ENCODE assay signal across 11 cellular contexts in genomic region chr22:23789121-23789520, GRCh38. TPM values are rescaled to one million over a fixed set of nuclear protein-coding genes. Genes with fewer than 3 reads are reported as not detected.
DNase-seq lines count a peak whose midpoint lies in the region; ATAC-seq and TF ChIP-seq lines count a peak whose summit lies in the region.
"Had no signal": no experiment of that assay in that cellular context is flagged by ENCODE, and none has a peak within 500 bp of the region (broad histone marks: within the 10 kb centered on the region; RNA-seq: fewer than 3 reads in every experiment).

No MANE protein-coding gene starts in this region.

- ATAC-seq in left colon: no peak

- no peak overlapping the region for H3K4me3 ChIP-seq in BLaER1
- no peak overlapping the region for H3K4me3 ChIP-seq in OCI-LY1 (ENCODE audit: low read depth, low read length, poor library complexity, severe bottlenecking)
- H3K4me3 ChIP-seq in mesodermal cell (ENCODE audit: extremely low read depth, insufficient read depth, low read length, poor library complexity, severe bottlenecking): peak overlapping the region; percentile 11
- H3K4me3 ChIP-seq: HAP-1 had no signal

- H3K36me3 ChIP-seq in BLaER1 (peaks cover 59% of the 10 kb centered on the region), OCI-LY1 (ENCODE audit: insufficient read depth, low read length) (peaks cover 30% of the 10 kb centered on the region), mesodermal cell (ENCODE audit: control insufficient read depth, insufficient read depth, low read length) (peaks cover 53% of the 10 kb centered on the region)

- H3K4me1 ChIP-seq in BLaER1: peaks cover 82% of the 10 kb centered on the region
- H3K4me1 ChIP-seq in OCI-LY1 (ENCODE audit: insufficient read depth, low read length, severe bottlenecking): peaks cover 34% of the 10 kb centered on the region
- peaks cover 11% of the 10 kb centered on the region for H3K4me1 ChIP-seq in mesodermal cell (ENCODE audit: control insufficient read depth, insufficient read depth, low read length, poor library complexity, severe bottlenecking)

- no peaks in the 10 kb centered on the region for H3K9me3 ChIP-seq in BLaER1
- no peaks in the 10 kb centered on the region for H3K9me3 ChIP-seq in OCI-LY1 (ENCODE audit: low read length)
- no peaks in the 10 kb centered on the region for H3K9me3 ChIP-seq in mesodermal cell (ENCODE audit: control insufficient read depth, low read length)
- H3K9me3 ChIP-seq: HAP-1 had no signal

- H3K9ac ChIP-seq in BLaER1 (peak overlapping the region; percentile 50; the same call in 1 of the 2 replicates), OCI-LY1 (ENCODE audit: low read length) (no peak overlapping the region)

- intact Hi-C loops in left colon (cut with DNase I, micrococcal nuclease): no loop called here

- no peaks in the 10 kb centered on the region for H3K9me3 Mint-ChIP-seq in activated CD4-positive, alpha-beta memory T cell treated with anti-CD3 and anti-CD28 coated beads, Interleukin-2, amount 10 ng/mL, durations not matched to agents 7 days and 5 days

- TF ChIP-seq CTCF in GM20000 (IDR thresholded peaks at IDR 0.05; ENCODE audit: extremely low read depth, missing control alignments) (no peak), OCI-LY1 (IDR thresholded peaks at IDR 0.05; ENCODE audit: low read length) (no peak)

- H3K79me2 ChIP-seq in OCI-LY1 (ENCODE audit: insufficient read depth, low read length): peaks cover 47% of the 10 kb centered on the region

- no peak overlapping the region for H3K4me3 Mint-ChIP-seq in activated CD4-positive, alpha-beta memory T cell treated with anti-CD3 and anti-CD28 coated beads, Interleukin-2, amount 10 ng/mL, durations not matched to agents 7 days and 5 days

- H3K27me3 ChIP-seq in BLaER1: no peaks in the 10 kb centered on the region
- H3K27me3 ChIP-seq in OCI-LY1 (ENCODE audit: insufficient read depth, low read length): no peaks in the 10 kb centered on the region

- H3K4me2 ChIP-seq in BLaER1 (peak overlapping the region; percentile 84), OCI-LY1 (ENCODE audit: low read length) (peak overlapping the region; percentile 19; the same call in 1 of the 2 replicates)

- peaks cover 17% of the 10 kb centered on the region for H3K36me3 Mint-ChIP-seq in activated CD4-positive, alpha-beta memory T cell treated with anti-CD3 and anti-CD28 coated beads, Interleukin-2, amount 10 ng/mL, durations not matched to agents 7 days and 5 days (ENCODE audit: low read depth)

- peaks cover 64% of the 10 kb centered on the region for H4K20me1 ChIP-seq in BLaER1
- no peaks in the 10 kb centered on the region for H4K20me1 ChIP-seq in OCI-LY1 (ENCODE audit: insufficient read depth, low read length)

- POLR2A ChIA-PET in activated CD4-positive, alpha-beta memory T cell treated with anti-CD3 and anti-CD28 coated beads, Interleukin-2, amount 10 ng/mL, durations not matched to agents 7 days and 5 days (lab: Charles Lee): interaction anchor here (1.2 to 3.6 kb wide), 3 partner anchors 23 to 69 kb away, joined by 3 to 14 read pairs (median 4); partner anchors contain the start of gene SLC2A11

- DNase-seq in GM20000 (ENCODE audit: low spot score) (peak; percentile 1), left colon (no peak), NCI-H1048 (lab: John Stamatoyannopoulos, UW) (no peak)
- DNase-seq in activated CD4-positive, alpha-beta memory T cell treated with anti-CD3 and anti-CD28 coated beads, Interleukin-2, amount 10 ng/mL, durations not matched to agents 7 days and 5 days: no peak
- no peak for DNase-seq in activated effector memory CD4-positive, alpha-beta T cell treated with anti-CD3 and anti-CD28 coated beads, Interleukin-2, amount 50 U/mL, for 16 hours
- DNase-seq: activated CD4-positive, alpha-beta T cell treated with anti-CD3 and anti-CD28 coated beads for 4 hours; activated naive CD4-positive, alpha-beta T cell treated with Interleukin-2 at 50 U/mL for 16 hours had no signal

- CTCF ChIA-PET in activated CD4-positive, alpha-beta memory T cell treated with anti-CD3 and anti-CD28 coated beads, Interleukin-2, amount 10 ng/mL, durations not matched to agents 7 days and 5 days (lab: Charles Lee): interaction anchor here (0.7 kb wide), 1 partner anchor 19 kb away, joined by 4 read pairs; no protein-coding TSS in a partner anchor

- H3K4me1 Mint-ChIP-seq in activated CD4-positive, alpha-beta memory T cell treated with anti-CD3 and anti-CD28 coated beads, Interleukin-2, amount 10 ng/mL, durations not matched to agents 7 days and 5 days: peaks cover 44% of the 10 kb centered on the region

- 77 to 84% methylated on average over 4 of the region's 4 CpGs for WGBS in mesodermal cell (ENCODE audit: insufficient coverage in 2 of 2), 2 experiments

- no peaks in the 10 kb centered on the region for H3K27me3 Mint-ChIP-seq in activated CD4-positive, alpha-beta memory T cell treated with anti-CD3 and anti-CD28 coated beads, Interleukin-2, amount 10 ng/mL, durations not matched to agents 7 days and 5 days

- H3K27ac ChIP-seq in BLaER1 (peak overlapping the region; percentile 1; the same call in 1 of the 2 replicates), OCI-LY1 (ENCODE audit: low read depth, low read length, poor library complexity, severe bottlenecking) (no peak overlapping the region), mesodermal cell (ENCODE audit: low read depth, low read length, severe bottlenecking) (no peak overlapping the region)

- H3K27ac Mint-ChIP-seq in activated CD4-positive, alpha-beta memory T cell treated with anti-CD3 and anti-CD28 coated beads, Interleukin-2, amount 10 ng/mL, durations not matched to agents 7 days and 5 days: no peak overlapping the region

- H2AFZ ChIP-seq in OCI-LY1 (ENCODE audit: low read length): no peak overlapping the region

- H3F3A ChIP-seq in OCI-LY1 (ENCODE audit: insufficient read depth, low read length): no peaks in the 10 kb centered on the region

- no peaks in the 10 kb centered on the region for H3K9me2 ChIP-seq in OCI-LY1 (ENCODE audit: low read depth, low read length)

RNA-seq across cellular contexts. Expression of gene SMARCB1, which starts 2.4 kb away (rescaled TPM):
- 178 TPM for polyA plus RNA-seq in mesodermal cell (2013, experiment 1 of 2)
- polyA plus RNA-seq in mesodermal cell (2013, experiment 2 of 2): 153 TPM
- total RNA-seq in activated CD4-positive, alpha-beta memory T cell treated with anti-CD3 and anti-CD28 coated beads, Interleukin-2, amount 10 ng/mL, durations not matched to agents 7 days and 5 days: 10 to 100 TPM; 65.6 to 66.9 TPM
- total RNA-seq in left colon: 10 to 100 TPM; 65.9 to 79.3 TPM

RNA-seq across cellular contexts. Expression of gene MMP11, which starts 16.5 kb away (rescaled TPM):
- polyA plus RNA-seq in mesodermal cell (2013, experiment 1 of 2): 33.2 TPM
- polyA plus RNA-seq in mesodermal cell (2013, experiment 2 of 2): 27.9 TPM
- total RNA-seq in activated CD4-positive, alpha-beta memory T cell treated with anti-CD3 and anti-CD28 coated beads, Interleukin-2, amount 10 ng/mL, durations not matched to agents 7 days and 5 days: under 1 TPM; 0.20 to 0.28 TPM
- 1 to 10 TPM; 1.6 to 4.6 TPM for total RNA-seq in left colon

RNA-seq across cellular contexts. Expression of gene CHCHD10, which starts 21.3 kb away (rescaled TPM):
- 159 TPM for polyA plus RNA-seq in mesodermal cell (2013, experiment 1 of 2)
- polyA plus RNA-seq in mesodermal cell (2013, experiment 2 of 2): 129 TPM
- 10 to 100 TPM; 62.4 to 63.2 TPM for total RNA-seq in activated CD4-positive, alpha-beta memory T cell treated with anti-CD3 and anti-CD28 coated beads, Interleukin-2, amount 10 ng/mL, durations not matched to agents 7 days and 5 days
- total RNA-seq in left colon: 100 to 1,000 TPM; 413 to 538 TPM

RNA-seq across cellular contexts. Expression of gene C22orf15, which starts 26.3 kb away (rescaled TPM):
- polyA plus RNA-seq in mesodermal cell (2013, experiment 1 of 2): 0.77 TPM
- polyA plus RNA-seq in mesodermal cell (2013, experiment 2 of 2): 1.7 TPM
- 1 to 10 TPM in 1 of 2 experiments, under 1 TPM in 1; 0.60 to 1.1 TPM for total RNA-seq in activated CD4-positive, alpha-beta memory T cell treated with anti-CD3 and anti-CD28 coated beads, Interleukin-2, amount 10 ng/mL, durations not matched to agents 7 days and 5 days
- not detected for total RNA-seq in left colon

RNA-seq across cellular contexts. Expression of gene VPREB3, which starts 34.9 kb away (rescaled TPM):
- polyA plus RNA-seq in mesodermal cell (2013, experiment 1 of 2): 1.00 TPM
- polyA plus RNA-seq in mesodermal cell (2013, experiment 2 of 2): not detected
- total RNA-seq in activated CD4-positive, alpha-beta memory T cell treated with anti-CD3 and anti-CD28 coated beads, Interleukin-2, amount 10 ng/mL, durations not matched to agents 7 days and 5 days: not detected
- total RNA-seq in left colon: 1 to 10 TPM in 1 of 2 donors, under 1 TPM in 1; 0.61 to 1.1 TPM

Comparison
In these comparisons a context has a peak if more than half of its experiments do, and no peak if none do; other contexts are left out.
1. RNA of gene CHCHD10, which starts 21.3 kb away (total RNA-seq): 413 to 538 TPM in left colon; 62.4 to 63.2 TPM in activated CD4-positive, alpha-beta memory T cell treated with anti-CD3 and anti-CD28 coated beads, Interleukin-2, amount 10 ng/mL, durations not matched to agents 7 days and 5 days; every median in the first group is over 4 times any median in the second.